ENCODE assay signal across 9 cellular contexts in the genomic region with DNA sequence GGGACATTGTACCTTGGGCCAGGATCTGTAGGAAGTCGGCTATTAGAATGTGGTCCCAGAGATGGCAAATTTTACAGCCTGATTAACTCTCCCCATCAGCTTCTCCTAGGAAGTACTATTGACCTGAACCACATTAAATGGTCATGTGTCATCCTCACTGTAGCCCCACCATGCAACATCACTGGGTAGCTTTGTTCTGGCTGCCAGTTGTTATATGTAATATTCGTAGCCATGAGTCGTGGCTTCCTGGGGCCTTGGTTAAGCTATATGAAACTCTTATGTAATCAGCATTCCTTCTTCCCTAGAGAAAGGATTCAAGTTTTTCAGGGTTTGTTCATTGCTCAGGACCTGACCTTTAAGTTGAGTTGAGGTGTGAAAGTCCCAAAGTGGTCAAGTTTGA.
A peak's percentile ranks its signal among the peaks of the same experiment; 100 is the strongest.
DNase-seq lines count a peak whose midpoint lies in the region; ATAC-seq and TF ChIP-seq lines count a peak whose summit lies in the region.
"Had no signal": no experiment of that assay in that cellular context is flagged by ENCODE, and none has a peak within 500 bp of the region (broad histone marks: within the 10 kb centered on the region; RNA-seq: fewer than 3 reads in every experiment).

No MANE protein-coding gene starts in this region.

- CTCF ChIA-PET in Caco-2 (lab: Charles Lee), result interaction anchor here (0.6 kb wide), 1 partner anchor 123 kb away, joined by 5 read pairs; no protein-coding TSS in a partner anchor

- DNase-seq in Caco-2 (peak in 1 of 2 experiments; percentile 46), MV-4-11 (lab: John Stamatoyannopoulos, UW) (peak; percentile 66), psoas muscle (no peak), kidney glomerular epithelial cell (lab: John Stamatoyannopoulos, UW) (no peak), NCI-H526 treated with DMSO at 0.1 percent for 48 hours (lab: John Stamatoyannopoulos, UW) (no peak)
- DNase-seq: ovary had no signal

- no TSS peak for BruUV-seq in Caco-2 (replicated peaks; lab: Mats Ljungman, UMichigan)

- H3K27me3 Mint-ChIP-seq in Caco-2 (ENCODE audit: insufficient read depth, unreplicated experiment), result no peaks in the 10 kb centered on the region

- TF ChIP-seq CTCF in Caco-2 (IDR thresholded peaks at IDR 0.05; ENCODE audit: insufficient read depth in 1 of 2, low read depth in 1 of 2, low read length in 1 of 2, severe bottlenecking in 1 of 2, unreplicated experiment in 1 of 2) (no peak), psoas muscle (IDR thresholded peaks at IDR 0.05) (no peak)

- H3K27ac Mint-ChIP-seq in Caco-2 (ENCODE audit: unreplicated experiment), result peak overlapping the region; percentile 85

- peak overlapping the region; percentile 92 for H3K27ac ChIP-seq in cingulate gyrus (ENCODE audit: low read depth, low read length)
- H3K27ac ChIP-seq in psoas muscle, result peak overlapping the region; percentile 6
- H3K27ac ChIP-seq: ovary had no signal

- POLR2A ChIA-PET in Caco-2 (lab: Charles Lee), result no interaction called here

- no peak for ATAC-seq in psoas muscle
- ATAC-seq in HG03025 (IDR thresholded peaks at IDR 0.05; ENCODE audit: low FRiP score, unreplicated experiment), result no peak
- ATAC-seq in GM18858 (IDR thresholded peaks at IDR 0.05; ENCODE audit: unreplicated experiment), result no peak

- no peaks in the 10 kb centered on the region for H3K9me3 Mint-ChIP-seq in Caco-2 (ENCODE audit: unreplicated experiment)

- H3K27me3 ChIP-seq in Caco-2 (replicated peaks; ENCODE audit: control insufficient read depth, insufficient read depth, low read length), result no peaks in the 10 kb centered on the region
- no peaks in the 10 kb centered on the region for H3K27me3 ChIP-seq in psoas muscle (ENCODE audit: insufficient read depth in 3 of 3, low read length in 2 of 3)
- H3K27me3 ChIP-seq: ovary had no signal

- H3K4me3 ChIP-seq in Caco-2 (ENCODE audit: low read depth, low read length) (no peak overlapping the region), psoas muscle (no peak overlapping the region)
- H3K4me3 ChIP-seq: ovary had no signal

- H3K9me3 ChIP-seq in Caco-2 (no peaks in the 10 kb centered on the region), psoas muscle (no peaks in the 10 kb centered on the region)
- H3K9me3 ChIP-seq: ovary had no signal

- peaks cover 41% of the 10 kb centered on the region for H3K36me3 Mint-ChIP-seq in Caco-2 (ENCODE audit: insufficient read depth, unreplicated experiment)

- intact Hi-C loops in Caco-2 (cut with micrococcal nuclease; ENCODE audit: unreplicated experiment) (no loop called here), psoas muscle (cut with DNase I) (no loop called here)

- H3K36me3 ChIP-seq in Caco-2 (ENCODE audit: control insufficient read depth, insufficient read depth, low read length), result no peaks in the 10 kb centered on the region; the same call in 1 of the 2 replicates
- peaks cover 0 to 3% of the 10 kb centered on the region in 2 donors for H3K36me3 ChIP-seq in psoas muscle (ENCODE audit: insufficient read depth in 1 of 2, low read depth in 1 of 2)
- H3K36me3 ChIP-seq: ovary had no signal

- H3K4me1 ChIP-seq in Caco-2 (peaks cover 57% of the 10 kb centered on the region), psoas muscle (peaks cover 46% of the 10 kb centered on the region)

- WGBS in psoas muscle, 3 donors, result 50 to 56% (median 50%) methylated on average over 3 of the region's 3 CpGs

- peak overlapping the region; percentile 7 for H3K4me3 Mint-ChIP-seq in Caco-2 (ENCODE audit: unreplicated experiment)

- H3K4me1 Mint-ChIP-seq in Caco-2 (ENCODE audit: low read depth, unreplicated experiment), result peaks cover 62% of the 10 kb centered on the region
